Comparison of ENCODE assay signal across 1 cellular context in the genomic region with DNA sequence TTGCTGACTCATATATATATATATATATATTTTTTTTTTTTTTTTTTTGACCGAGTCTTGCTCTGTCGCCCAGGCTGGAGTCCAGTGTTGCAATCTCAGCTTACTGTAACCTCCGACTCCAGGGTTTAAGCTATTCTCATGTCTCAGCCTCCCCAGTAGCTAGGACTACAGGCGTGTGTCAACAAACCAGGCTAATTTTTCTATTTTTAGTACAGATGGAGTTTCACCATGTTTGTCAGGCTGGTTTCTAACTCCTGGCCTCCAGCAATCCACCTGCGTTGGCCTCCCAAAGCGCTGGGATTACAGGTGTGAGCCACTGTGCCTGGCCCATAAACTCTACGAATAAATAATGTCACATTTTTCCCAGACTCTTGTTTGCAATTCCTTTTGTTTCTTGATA.
TF ChIP-seq lines count a peak whose summit lies in the region.

No MANE protein-coding gene starts in this region.

TF ChIP-seq in HepG2, 621 proteins besides CTCF, POLR2A, EP300 and RAD21 (continued from another document and continues in another):
- TF ChIP-seq, protein P1, sequence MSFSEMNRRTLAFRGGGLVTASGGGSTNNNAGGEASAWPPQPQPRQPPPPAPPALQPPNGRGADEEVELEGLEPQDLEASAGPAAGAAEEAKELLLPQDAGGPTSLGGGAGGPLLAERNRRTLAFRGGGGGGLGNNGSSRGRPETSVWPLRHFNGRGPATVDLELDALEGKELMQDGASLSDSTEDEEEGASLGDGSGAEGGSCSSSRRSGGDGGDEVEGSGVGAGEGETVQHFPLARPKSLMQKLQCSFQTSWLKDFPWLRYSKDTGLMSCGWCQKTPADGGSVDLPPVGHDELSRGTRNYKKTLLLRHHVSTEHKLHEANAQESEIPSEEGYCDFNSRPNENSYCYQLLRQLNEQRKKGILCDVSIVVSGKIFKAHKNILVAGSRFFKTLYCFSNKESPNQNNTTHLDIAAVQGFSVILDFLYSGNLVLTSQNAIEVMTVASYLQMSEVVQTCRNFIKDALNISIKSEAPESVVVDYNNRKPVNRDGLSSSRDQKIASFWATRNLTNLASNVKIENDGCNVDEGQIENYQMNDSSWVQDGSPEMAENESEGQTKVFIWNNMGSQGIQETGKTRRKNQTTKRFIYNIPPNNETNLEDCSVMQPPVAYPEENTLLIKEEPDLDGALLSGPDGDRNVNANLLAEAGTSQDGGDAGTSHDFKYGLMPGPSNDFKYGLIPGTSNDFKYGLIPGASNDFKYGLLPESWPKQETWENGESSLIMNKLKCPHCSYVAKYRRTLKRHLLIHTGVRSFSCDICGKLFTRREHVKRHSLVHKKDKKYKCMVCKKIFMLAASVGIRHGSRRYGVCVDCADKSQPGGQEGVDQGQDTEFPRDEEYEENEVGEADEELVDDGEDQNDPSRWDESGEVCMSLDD (CRISPR knock-in tag; IDR thresholded peaks at IDR 0.05; ENCODE audit: borderline replicate concordance): no peak
- TF ChIP-seq MED13 (CRISPR knock-in tag; IDR thresholded peaks at IDR 0.05): no peak
- TF ChIP-seq MYPOP (CRISPR knock-in tag; IDR thresholded peaks at IDR 0.05): no peak
- no peak for TF ChIP-seq SUZ12 (IDR thresholded peaks at IDR 0.05; ENCODE audit: low read depth, low read length)
- no peak for TF ChIP-seq HIVEP1 (CRISPR knock-in tag; IDR thresholded peaks at IDR 0.05)
- TF ChIP-seq SP5 (CRISPR knock-in tag; IDR thresholded peaks at IDR 0.05; ENCODE audit: borderline replicate concordance, low read depth): no peak
- no peak for TF ChIP-seq ZNF816 (CRISPR knock-in tag; IDR thresholded peaks at IDR 0.05; ENCODE audit: borderline replicate concordance)
- TF ChIP-seq SALL1 (CRISPR knock-in tag; IDR thresholded peaks at IDR 0.05): peak; percentile 52
- no peak for TF ChIP-seq ZNF343 (CRISPR knock-in tag; IDR thresholded peaks at IDR 0.05)
- no peak for TF ChIP-seq FOXO4 (CRISPR knock-in tag; conservative IDR thresholded peaks at IDR 0.05)
- TF ChIP-seq SAFB2 (CRISPR knock-in tag; IDR thresholded peaks at IDR 0.05; ENCODE audit: borderline replicate concordance, low read depth): no peak
- no peak for TF ChIP-seq CEBPZ (IDR thresholded peaks at IDR 0.05; ENCODE audit: low read length)
- no peak for TF ChIP-seq AKNA (CRISPR knock-in tag; IDR thresholded peaks at IDR 0.05; ENCODE audit: borderline replicate concordance)
- TF ChIP-seq HNRNPL (IDR thresholded peaks at IDR 0.05; ENCODE audit: low read depth, low read length): no peak
- TF ChIP-seq HMG20A (CRISPR knock-in tag; IDR thresholded peaks at IDR 0.05; ENCODE audit: borderline replicate concordance): peak; percentile 35; the same call in 1 of the 2 replicates
- TF ChIP-seq PHF8 (CRISPR knock-in tag; IDR thresholded peaks at IDR 0.05): no peak
- TF ChIP-seq ZNF382 (CRISPR knock-in tag; IDR thresholded peaks at IDR 0.05; ENCODE audit: borderline replicate concordance): no peak
- no peak for TF ChIP-seq KDM5B (CRISPR knock-in tag; IDR thresholded peaks at IDR 0.05; ENCODE audit: borderline replicate concordance)
- TF ChIP-seq HNRNPH1 (optimal IDR thresholded peaks at IDR 0.05; ENCODE audit: low read depth, low read length): no peak
- TF ChIP-seq ZFY (CRISPR knock-in tag; IDR thresholded peaks at IDR 0.05): peak; percentile 34; the same call in 1 of the 2 replicates
- TF ChIP-seq ZNF503 (CRISPR knock-in tag; IDR thresholded peaks at IDR 0.05): peak; percentile 16; the same call in 1 of the 2 replicates
- no peak for TF ChIP-seq ZSCAN30 (CRISPR knock-in tag; IDR thresholded peaks at IDR 0.05)
- no peak for TF ChIP-seq NFE2L2 (IDR thresholded peaks at IDR 0.05; ENCODE audit: low read length)
- 0 out of 2 replicates have a peak, but pooled peaks have one; percentile 34 for TF ChIP-seq PATZ1 (CRISPR knock-in tag; IDR thresholded peaks at IDR 0.05)
- no peak for TF ChIP-seq ZNF878 (CRISPR knock-in tag; IDR thresholded peaks at IDR 0.05)
- no peak for TF ChIP-seq SETDB1 (CRISPR knock-in tag; IDR thresholded peaks at IDR 0.05; ENCODE audit: borderline replicate concordance)
- no peak for TF ChIP-seq KLF16 (CRISPR knock-in tag; IDR thresholded peaks at IDR 0.05)
- peak; percentile 53 for TF ChIP-seq RXRB (CRISPR knock-in tag; IDR thresholded peaks at IDR 0.05; ENCODE audit: borderline replicate concordance)
- no peak for TF ChIP-seq ATRX (CRISPR knock-in tag; IDR thresholded peaks at IDR 0.05; ENCODE audit: borderline replicate concordance)
- 0 out of 2 replicates have a peak, but pooled peaks have one; percentile 35 for TF ChIP-seq NFKBIZ (CRISPR knock-in tag; IDR thresholded peaks at IDR 0.05)
- no peak for TF ChIP-seq ZNF205 (CRISPR knock-in tag; IDR thresholded peaks at IDR 0.05)
- TF ChIP-seq, protein P2, sequence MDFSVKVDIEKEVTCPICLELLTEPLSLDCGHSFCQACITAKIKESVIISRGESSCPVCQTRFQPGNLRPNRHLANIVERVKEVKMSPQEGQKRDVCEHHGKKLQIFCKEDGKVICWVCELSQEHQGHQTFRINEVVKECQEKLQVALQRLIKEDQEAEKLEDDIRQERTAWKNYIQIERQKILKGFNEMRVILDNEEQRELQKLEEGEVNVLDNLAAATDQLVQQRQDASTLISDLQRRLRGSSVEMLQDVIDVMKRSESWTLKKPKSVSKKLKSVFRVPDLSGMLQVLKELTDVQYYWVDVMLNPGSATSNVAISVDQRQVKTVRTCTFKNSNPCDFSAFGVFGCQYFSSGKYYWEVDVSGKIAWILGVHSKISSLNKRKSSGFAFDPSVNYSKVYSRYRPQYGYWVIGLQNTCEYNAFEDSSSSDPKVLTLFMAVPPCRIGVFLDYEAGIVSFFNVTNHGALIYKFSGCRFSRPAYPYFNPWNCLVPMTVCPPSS (IDR thresholded peaks at IDR 0.05): no peak
- TF ChIP-seq HNRNPUL1 (IDR thresholded peaks at IDR 0.05; ENCODE audit: low read depth, low read length): no peak
- TF ChIP-seq ELF1 (CRISPR knock-in tag; IDR thresholded peaks at IDR 0.05): no peak
- TF ChIP-seq ZNF724P (CRISPR knock-in tag; IDR thresholded peaks at IDR 0.05; ENCODE audit: borderline replicate concordance): no peak
- peak; percentile 75 for TF ChIP-seq ZNF460 (CRISPR knock-in tag; IDR thresholded peaks at IDR 0.05; ENCODE audit: borderline replicate concordance)
